In genomic region chr15:48883699-48884098, GRCh38 we compare ENCODE assay signal across 34 cellular contexts.
"Had no signal": no experiment of that assay in that cellular context is flagged by ENCODE, and none has a peak within 500 bp of the region (broad histone marks: within the 10 kb centered on the region; RNA-seq: fewer than 3 reads in every experiment).

No MANE protein-coding gene starts in this region.

- H3K36me3 ChIP-seq: MG63 had no signal

- H3K9me3 ChIP-seq: MG63 had no signal

- H3K4me3 ChIP-seq: MG63 had no signal

- H3K27me3 ChIP-seq: MG63 had no signal

- H3K27ac ChIP-seq: KMS-11 had no signal

- H3K4me2 ChIP-seq: KMS-11 had no signal

- H3K9ac ChIP-seq: KMS-11 had no signal

- DNase-seq: Karpas-422, Kasumi-1, MG63, MM.1S, MV-4-11, NCI-H1048, NCI-H1092, NCI-H1092 treated with DMSO at 0.1 percent for 48 hours, NCI-H1105, NCI-H1105 treated with DMSO at 0.1 percent for 48 hours, NCI-H1417, NCI-H1417 treated with DMSO at 0.1 percent for 48 hours, NCI-H1436, NCI-H1436 treated with DMSO at 0.1 percent for 48 hours, NCI-H146, NCI-H1694, NCI-H1694 treated with DMSO at 0.1 percent for 48 hours, NCI-H187, NCI-H187 treated with DMSO at 0.1 percent for 48 hours, NCI-H1930, NCI-H2029, NCI-H2029 treated with DMSO at 0.1 percent for 48 hours, NCI-H2081, NCI-H2081 treated with DMSO at 0.1 percent for 48 hours, NCI-H2107, NCI-H2171, NCI-H2171 treated with DMSO at 0.1 percent for 48 hours, NCI-H2227 treated with DMSO at 0.1 percent for 48 hours, NCI-H226, NCI-H345, NCI-H446, NCI-H446 treated with DMSO at 0.1 percent for 48 hours, NCI-H510A had no signal
